Comparison of ENCODE assay signal across 19 cellular contexts in the genomic region with DNA sequence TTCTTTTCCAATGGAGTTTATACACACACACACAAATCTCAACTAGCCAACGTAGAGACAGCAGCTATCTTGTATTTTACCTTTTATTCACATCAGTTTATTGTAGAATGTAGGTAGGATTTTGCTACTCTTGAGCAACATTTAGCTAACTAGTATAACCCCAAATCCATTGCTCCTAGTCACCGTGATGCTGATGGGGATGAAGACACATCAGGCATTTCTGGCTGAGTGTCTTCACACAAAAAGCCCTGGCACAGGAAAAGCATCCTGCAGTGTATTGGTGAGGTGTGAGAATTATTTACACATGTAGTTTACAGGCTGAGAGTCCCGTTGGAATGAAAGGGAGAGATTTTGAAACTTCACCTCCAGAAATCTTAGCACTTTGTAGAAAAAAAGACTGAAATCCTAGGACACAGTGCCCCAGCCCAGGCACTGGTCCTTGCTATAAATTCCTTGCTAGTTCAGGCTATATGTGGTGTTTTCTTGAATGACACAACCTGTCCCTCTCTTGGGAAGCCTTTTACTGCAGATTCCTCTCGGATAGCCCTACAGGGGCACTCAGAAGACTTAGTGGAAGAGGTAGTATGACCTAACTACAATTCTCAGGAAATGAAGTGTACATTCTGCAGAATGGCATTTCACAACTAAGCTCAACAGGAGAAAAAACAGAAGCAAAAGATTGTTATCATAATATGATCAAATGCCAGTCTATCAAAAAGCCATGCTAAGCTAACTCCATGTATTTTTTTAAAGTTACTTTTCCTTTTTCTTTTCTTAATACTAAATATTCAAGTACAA.
DNase-seq lines count a peak whose midpoint lies in the region; ATAC-seq, FAIRE-seq and TF ChIP-seq lines count a peak whose summit lies in the region.
"Had no signal": no experiment of that assay in that cellular context is flagged by ENCODE, and none has a peak within 500 bp of the region (broad histone marks: within the 10 kb centered on the region; RNA-seq: fewer than 3 reads in every experiment).

No MANE protein-coding gene starts in this region.

- CTCF ChIA-PET in A549 (lab: Yijun Ruan, JAX) = no interaction called here

- DNase-seq in A549 (ENCODE audit: low read depth in 1 of 2, low spot score in 1 of 2) (no peak), GM23248 (peak; percentile 50), RPMI7951 (ENCODE audit: low read depth) (peak; percentile 20), fibroblast of the aortic adventitia (ENCODE audit: low read depth) (peak; percentile 2), 8988T (no peak), C1 segment of cervical spinal cord (lab: John Stamatoyannopoulos, UW) (no peak), stomach (no peak)
- DNase-seq: activated CD4-positive, alpha-beta T cell treated with anti-CD3 and anti-CD28 coated beads, Interleukin-2, amount 50 U/mL, for 48 hours; activated naive CD4-positive, alpha-beta T cell treated with anti-CD3 and anti-CD28 coated beads, Interleukin-2, amount 50 U/mL, for 16 hours; activated T-cell treated with anti-CD3 and anti-CD28 coated beads, Interleukin-2, amount 50 U/mL, for 1 hour; CD8-positive, alpha-beta memory T cell; left lung; MM.1S; NCI-H526 treated with DMSO at 0.1 percent for 48 hours; stimulated activated naive B cell treated with anti-CD40 and anti-IgM and Interleukin-4, amounts not matched to agents 10 μg/mL and 1 μg/mL and 100 μg/mL, for 72 hours; thyroid gland had no signal

- intact Hi-C loops in stomach (cut with DNase I; ENCODE audit: low total_unique reads) = no loop called here

- no peak for FAIRE-seq in A549 (lab: Jason Lieb, UNC)
- FAIRE-seq: TTC549 had no signal

- peak overlapping the region; percentile 39; the same call in 1 of the 3 replicates for H3K4me2 ChIP-seq in A549
- H3K4me2 ChIP-seq in GM23248 (ENCODE audit: unreplicated experiment) = peak overlapping the region; percentile 58

- H3F3A ChIP-seq in GM23248 (ENCODE audit: insufficient read depth) = peaks cover 11% of the 10 kb centered on the region

- H3K4me1 ChIP-seq in A549 (peaks cover 6% of the 10 kb centered on the region; the same call in 2 of the 3 replicates), GM23248 (ENCODE audit: insufficient read depth) (peaks cover 22% of the 10 kb centered on the region), gastroesophageal sphincter (no peaks in the 10 kb centered on the region), stomach (no peaks in the 10 kb centered on the region)
- H3K4me1 ChIP-seq: left lung, right atrium auricular region, thyroid gland had no signal

- TF ChIP-seq POLR2A in A549 (IDR thresholded peaks at IDR 0.05; ENCODE audit: low read length) = no peak
- no peak for TF ChIP-seq POLR2A in gastroesophageal sphincter (IDR thresholded peaks at IDR 0.05)
- TF ChIP-seq POLR2A in stomach (IDR thresholded peaks at IDR 0.05) = no peak

- peak overlapping the region; percentile 54 for H3K9ac ChIP-seq in GM23248

- TF ChIP-seq RAD21 in A549 (conservative IDR thresholded peaks at IDR 0.05 in 1 of 2, IDR thresholded peaks at IDR 0.05 in 1 of 2) = no peak

- H3K9me3 ChIP-seq in A549 (no peaks in the 10 kb centered on the region), GM23248 (ENCODE audit: low read depth) (no peaks in the 10 kb centered on the region), gastroesophageal sphincter (no peaks in the 10 kb centered on the region), stomach (no peaks in the 10 kb centered on the region)
- H3K9me3 ChIP-seq: left lung, right atrium auricular region, thyroid gland had no signal

- H3K27me3 ChIP-seq in GM23248 (replicated peaks; ENCODE audit: insufficient read depth) (no peaks in the 10 kb centered on the region), gastroesophageal sphincter (peaks cover 7% of the 10 kb centered on the region), stomach (no peaks in the 10 kb centered on the region)
- H3K27me3 ChIP-seq: left lung, right atrium auricular region, thyroid gland had no signal

- H3K36me3 ChIP-seq in GM23248 (ENCODE audit: low read depth) (no peaks in the 10 kb centered on the region), gastroesophageal sphincter (no peaks in the 10 kb centered on the region), stomach (no peaks in the 10 kb centered on the region)
- H3K36me3 ChIP-seq: left lung, right atrium auricular region, thyroid gland had no signal

- no peak for TF ChIP-seq CTCF in A549 (IDR thresholded peaks at IDR 0.05)
- no peak for TF ChIP-seq CTCF in fibroblast of the aortic adventitia (IDR thresholded peaks at IDR 0.05; ENCODE audit: insufficient read depth, low read length)
- TF ChIP-seq CTCF in gastroesophageal sphincter (IDR thresholded peaks at IDR 0.05) = no peak
- no peak for TF ChIP-seq CTCF in stomach (IDR thresholded peaks at IDR 0.05)

- H2AFZ ChIP-seq in GM23248 = 0 out of 2 replicates have a peak overlapping the region, but pooled peaks have one; percentile 6

- in situ Hi-C loops in GM23248 (cut with MboI) = no loop called here

- no peaks in the 10 kb centered on the region for H4K20me1 ChIP-seq in GM23248 (ENCODE audit: insufficient read depth)

- 11% methylated on average over 4 of the region's 4 CpGs for WGBS in A549 (ENCODE audit: missing lambda C conversion rate)
- WGBS in GM23248 (ENCODE audit: low coverage in 1 of 2, low lambda C conversion rate in 2 of 2, missing lambda C conversion rate in 2 of 2), 2 experiments = 33 to 36% methylated on average over 4 of the region's 4 CpGs
- 65 to 70% methylated on average over 2 to 4 of the region's 4 CpGs for WGBS in gastroesophageal sphincter (ENCODE audit: low coverage in 1 of 2), 2 donors
- 44 to 71% (median 65%) methylated on average over 4 of the region's 4 CpGs for WGBS in stomach, 5 donors

- H3K27ac ChIP-seq in A549 = no peak overlapping the region
- H3K27ac ChIP-seq in GM23248 = peak overlapping the region; percentile 80
- H3K27ac ChIP-seq in gastroesophageal sphincter = no peak overlapping the region
- no peak overlapping the region for H3K27ac ChIP-seq in stomach
- H3K27ac ChIP-seq: right atrium auricular region, thyroid gland had no signal

- H3K9me2 ChIP-seq in GM23248 (ENCODE audit: insufficient read depth) = no peaks in the 10 kb centered on the region

- POLR2A ChIA-PET in A549 (lab: Yijun Ruan, JAX) = no interaction called here

- TF ChIP-seq EP300 in A549 (IDR thresholded peaks at IDR 0.05) (no peak), gastroesophageal sphincter (IDR thresholded peaks at IDR 0.05) (no peak), stomach (IDR thresholded peaks at IDR 0.05) (no peak)

- H3K79me2 ChIP-seq in GM23248 (ENCODE audit: insufficient read depth) = no peaks in the 10 kb centered on the region

- peak in 1 of 2 experiments; percentile 21; a peak in 1 of 6 replicates for ATAC-seq in A549
- ATAC-seq in gastroesophageal sphincter = no peak
- ATAC-seq: stimulated activated naive B cell treated with anti-CD40 and anti-IgM and Interleukin-4, amounts not matched to agents 10 μg/mL and 1 μg/mL and 100 μg/mL, for 72 hours had no signal

- H3K4me3 ChIP-seq in A549 (no peak overlapping the region), GM23248 (peak overlapping the region; percentile 45), fibroblast of the aortic adventitia (ENCODE audit: low read depth, low read length) (no peak overlapping the region), gastroesophageal sphincter (no peak overlapping the region), stomach (no peak overlapping the region)
- H3K4me3 ChIP-seq: left lung, right atrium auricular region, thyroid gland had no signal

TF ChIP-seq in A549, 52 proteins besides CTCF, POLR2A, EP300 and RAD21:
- TF ChIP-seq HOXA7 (CRISPR knock-in tag; IDR thresholded peaks at IDR 0.05) = no peak
- TF ChIP-seq ZFP36 (IDR thresholded peaks at IDR 0.05; ENCODE audit: borderline replicate concordance, partially characterized antibody) = no peak
- TF ChIP-seq HOXB13 (CRISPR knock-in tag; IDR thresholded peaks at IDR 0.05; ENCODE audit: low read depth) = no peak
- TF ChIP-seq MYC (IDR thresholded peaks at IDR 0.05; ENCODE audit: borderline replicate concordance, low read length) = no peak
- TF ChIP-seq KDM5A (IDR thresholded peaks at IDR 0.05) = no peak

Comparison
In these comparisons a context has a peak if more than half of its experiments do, and no peak if none do; other contexts are left out.
1. DNase-seq: peak in GM23248 (single experiment), RPMI7951 (single experiment) and fibroblast of the aortic adventitia (single experiment); none in A549 (0 of 2), 8988T (single experiment), C1 segment of cervical spinal cord (0 of 14) and stomach (single experiment).